2 cellular contexts compared by ENCODE assay signal in genomic region chr15:97350813-97351212, GRCh38.
TF ChIP-seq lines count a peak whose summit lies in the region.

No MANE protein-coding gene starts in this region.

TF ChIP-seq in GM23338, 12 proteins besides CTCF, POLR2A, EP300 and RAD21 (continued from another document):
- TF ChIP-seq ZNF462 (CRISPR knock-in tag; IDR thresholded peaks at IDR 0.05) (no peak), EZH2 (IDR thresholded peaks at IDR 0.05; ENCODE audit: low read depth, unreplicated experiment) (no peak), ZNF114 (CRISPR knock-in tag; IDR thresholded peaks at IDR 0.05) (no peak), REST (IDR thresholded peaks at IDR 0.05; ENCODE audit: unreplicated experiment) (no peak), ETS1 (IDR thresholded peaks at IDR 0.05) (no peak)

TF ChIP-seq in WTC11, 78 proteins besides CTCF, POLR2A, EP300 and RAD21 (continued from another document):
- TF ChIP-seq ZNF532 (CRISPR knock-in tag; IDR thresholded peaks at IDR 0.05; ENCODE audit: borderline replicate concordance) (no peak), E2F4 (CRISPR knock-in tag; IDR thresholded peaks at IDR 0.05; ENCODE audit: borderline replicate concordance, low read depth) (no peak), STAT6 (CRISPR knock-in tag; conservative IDR thresholded peaks at IDR 0.05; ENCODE audit: low read depth) (no peak), ZNF263 (CRISPR knock-in tag; IDR thresholded peaks at IDR 0.05; ENCODE audit: low read depth) (no peak), ARID4B (CRISPR knock-in tag; IDR thresholded peaks at IDR 0.05; ENCODE audit: borderline replicate concordance) (no peak)
